ENCODE assay signal across 17 cellular contexts in genomic region chr14:67497716-67498115, GRCh38. TPM values are rescaled to one million over a fixed set of nuclear protein-coding genes. Genes with fewer than 3 reads are reported as not detected.
DNase-seq lines count a peak whose midpoint lies in the region; ATAC-seq, FAIRE-seq and TF ChIP-seq lines count a peak whose summit lies in the region.
"Had no signal": no experiment of that assay in that cellular context is flagged by ENCODE, and none has a peak within 500 bp of the region (broad histone marks: within the 10 kb centered on the region; RNA-seq: fewer than 3 reads in every experiment).

No MANE protein-coding gene starts in this region.

- H3K4me3 Mint-ChIP-seq in activated naive CD4-positive, alpha-beta T cell treated with anti-CD3 and anti-CD28 coated beads, Interleukin-2, amount 50 U/mL, for 24 hours, result peak overlapping the region; percentile 45
- no peak overlapping the region for H3K4me3 Mint-ChIP-seq in activated CD8-positive, alpha-beta T cell treated with anti-CD3 and anti-CD28 coated beads for 36 hours
- H3K4me3 Mint-ChIP-seq in stimulated activated naive CD8-positive, alpha-beta T cell treated with anti-CD3 and anti-CD28 coated beads, Interleukin-15, amount 100 ng/mL, for 72 hours, result no peak overlapping the region
- H3K4me3 Mint-ChIP-seq: CD8-positive, alpha-beta memory T cell; H9 had no signal

- no peak for ATAC-seq in activated naive CD4-positive, alpha-beta T cell treated with anti-CD3 and anti-CD28 coated beads, Interleukin-2, amount 50 U/mL, for 72 hours
- ATAC-seq in activated CD8-positive, alpha-beta T cell treated with anti-CD3 and anti-CD28 coated beads for 36 hours, result peak; percentile 81
- ATAC-seq in stimulated activated naive CD8-positive, alpha-beta T cell treated with anti-CD3 and anti-CD28 coated beads, Interleukin-15, amount 100 ng/mL, for 72 hours, result peak; percentile 80
- ATAC-seq in GM21381 (IDR thresholded peaks at IDR 0.05; ENCODE audit: unreplicated experiment), result no peak
- no peak for ATAC-seq in GM19023 (IDR thresholded peaks at IDR 0.05; ENCODE audit: unreplicated experiment)
- ATAC-seq in right cardiac atrium, result no peak
- ATAC-seq: HepG2 had no signal

- intact Hi-C loops in activated CD8-positive, alpha-beta T cell treated with anti-CD3 and anti-CD28 coated beads for 36 hours (cut with micrococcal nuclease), result no loop called here
- intact Hi-C loops in right cardiac atrium (cut with DNase I), result no loop called here

- H3K9me3 ChIP-seq in right cardiac atrium (ENCODE audit: control insufficient read depth, low read length), result no peaks in the 10 kb centered on the region

- peaks cover 11% of the 10 kb centered on the region for H3K4me1 Mint-ChIP-seq in activated naive CD4-positive, alpha-beta T cell treated with anti-CD3 and anti-CD28 coated beads, Interleukin-2, amount 50 U/mL, for 24 hours
- peaks cover 15% of the 10 kb centered on the region for H3K4me1 Mint-ChIP-seq in activated CD8-positive, alpha-beta T cell treated with anti-CD3 and anti-CD28 coated beads for 36 hours (ENCODE audit: low read depth)
- peaks cover 10% of the 10 kb centered on the region for H3K4me1 Mint-ChIP-seq in stimulated activated naive CD8-positive, alpha-beta T cell treated with anti-CD3 and anti-CD28 coated beads, Interleukin-15, amount 100 ng/mL, for 72 hours

- H3K9me3 Mint-ChIP-seq in activated naive CD4-positive, alpha-beta T cell treated with anti-CD3 and anti-CD28 coated beads, Interleukin-2, amount 50 U/mL, for 24 hours, result no peaks in the 10 kb centered on the region
- H3K9me3 Mint-ChIP-seq in activated naive CD4-positive, alpha-beta T cell treated with anti-CD3 and anti-CD28 coated beads, Interleukin-2, amount 50 U/mL, for 72 hours, result peaks cover 4 to 6% of the 10 kb centered on the region in 2 donors
- H3K9me3 Mint-ChIP-seq in activated CD8-positive, alpha-beta T cell treated with anti-CD3 and anti-CD28 coated beads for 36 hours, result peaks cover 13% of the 10 kb centered on the region
- peaks cover 19 to 20% of the 10 kb centered on the region in 2 donors for H3K9me3 Mint-ChIP-seq in stimulated activated naive CD8-positive, alpha-beta T cell treated with anti-CD3 and anti-CD28 coated beads, Interleukin-15, amount 100 ng/mL, for 72 hours

- no peak overlapping the region for H3K27ac Mint-ChIP-seq in activated naive CD4-positive, alpha-beta T cell treated with anti-CD3 and anti-CD28 coated beads, Interleukin-2, amount 50 U/mL, for 24 hours
- no peak overlapping the region for H3K27ac Mint-ChIP-seq in activated naive CD4-positive, alpha-beta T cell treated with anti-CD3 and anti-CD28 coated beads, Interleukin-2, amount 50 U/mL, for 72 hours
- no peak overlapping the region for H3K27ac Mint-ChIP-seq in activated CD8-positive, alpha-beta T cell treated with anti-CD3 and anti-CD28 coated beads for 36 hours
- no peak overlapping the region for H3K27ac Mint-ChIP-seq in stimulated activated naive CD8-positive, alpha-beta T cell treated with anti-CD3 and anti-CD28 coated beads, Interleukin-15, amount 100 ng/mL, for 72 hours
- H3K27ac Mint-ChIP-seq: H9 had no signal

- no peaks in the 10 kb centered on the region for H3K4me1 ChIP-seq in right cardiac atrium (ENCODE audit: control insufficient read depth, insufficient read depth, low read length)
- H3K4me1 ChIP-seq: BE2C had no signal

- WGBS in right cardiac atrium, result 93% methylated on average over 4 of the region's 4 CpGs

- POLR2A ChIA-PET in activated CD8-positive, alpha-beta T cell treated with anti-CD3 and anti-CD28 coated beads for 36 hours (lab: Charles Lee), result no interaction called here

- CTCF ChIA-PET in activated CD8-positive, alpha-beta T cell treated with anti-CD3 and anti-CD28 coated beads for 36 hours (lab: Charles Lee), result no interaction called here

- no peak for DNase-seq in activated naive CD4-positive, alpha-beta T cell treated with anti-CD3 and anti-CD28 coated beads, Interleukin-2, amount 50 U/mL, for 72 hours (ENCODE audit: low spot score in 2 of 2)
- DNase-seq in GM12891 (ENCODE audit: insufficient read length, low spot score) (no peak), right cardiac atrium (no peak)
- no peak for DNase-seq in activated CD8-positive, alpha-beta T cell treated with anti-CD3 and anti-CD28 coated beads for 36 hours
- DNase-seq in stimulated activated naive CD8-positive, alpha-beta T cell treated with anti-CD3 and anti-CD28 coated beads, Interleukin-15, amount 100 ng/mL, for 72 hours, result no peak
- DNase-seq: BE2C; CD8-positive, alpha-beta memory T cell; DMS53; GOT3; H9 had no signal

- TF ChIP-seq POLR2A in GM12891 (IDR thresholded peaks at IDR 0.05; ENCODE audit: low read depth, low read length), result no peak

- H3K27me3 ChIP-seq in right cardiac atrium (ENCODE audit: control insufficient read depth, insufficient read depth), result no peaks in the 10 kb centered on the region
- H3K27me3 ChIP-seq: BE2C had no signal

- FAIRE-seq in GM12891 (lab: Jason Lieb, UNC), result peak; percentile 5
- FAIRE-seq: A204.1, GM18507, HepG2 had no signal

- no peak overlapping the region for H3K4me3 ChIP-seq in right cardiac atrium (ENCODE audit: low read length)

- no peak overlapping the region for H3K27ac ChIP-seq in right cardiac atrium (ENCODE audit: low read length)
- H3K27ac ChIP-seq: C4-2B had no signal

- TF ChIP-seq CTCF in activated CD8-positive, alpha-beta T cell treated with anti-CD3 and anti-CD28 coated beads for 36 hours (IDR thresholded peaks at IDR 0.05), result no peak

- H3K27me3 Mint-ChIP-seq in activated naive CD4-positive, alpha-beta T cell treated with anti-CD3 and anti-CD28 coated beads, Interleukin-2, amount 50 U/mL, for 24 hours, result no peaks in the 10 kb centered on the region
- H3K27me3 Mint-ChIP-seq in activated CD8-positive, alpha-beta T cell treated with anti-CD3 and anti-CD28 coated beads for 36 hours, result no peaks in the 10 kb centered on the region
- H3K27me3 Mint-ChIP-seq in stimulated activated naive CD8-positive, alpha-beta T cell treated with anti-CD3 and anti-CD28 coated beads, Interleukin-15, amount 100 ng/mL, for 72 hours, result no peaks in the 10 kb centered on the region
- H3K27me3 Mint-ChIP-seq: CD8-positive, alpha-beta memory T cell had no signal

- H3K36me3 Mint-ChIP-seq in activated naive CD4-positive, alpha-beta T cell treated with anti-CD3 and anti-CD28 coated beads, Interleukin-2, amount 50 U/mL, for 24 hours, result peaks cover 4% of the 10 kb centered on the region
- H3K36me3 Mint-ChIP-seq in activated naive CD4-positive, alpha-beta T cell treated with anti-CD3 and anti-CD28 coated beads, Interleukin-2, amount 50 U/mL, for 72 hours, result peaks cover 9 to 11% of the 10 kb centered on the region in 2 donors
- H3K36me3 Mint-ChIP-seq in activated CD8-positive, alpha-beta T cell treated with anti-CD3 and anti-CD28 coated beads for 36 hours (ENCODE audit: low read depth), result peaks cover 3% of the 10 kb centered on the region

TF ChIP-seq in GM12891, 5 proteins besides CTCF, POLR2A, EP300 and RAD21:
- TF ChIP-seq TAF1 (IDR thresholded peaks at IDR 0.05; ENCODE audit: low read depth, low read length) (no peak), POLR2AphosphoS5 (IDR thresholded peaks at IDR 0.05; ENCODE audit: low read depth, low read length) (no peak), PAX5 (IDR thresholded peaks at IDR 0.05; ENCODE audit: insufficient read depth, low read length, severe bottlenecking) (no peak), POU2F2 (IDR thresholded peaks at IDR 0.05; ENCODE audit: low read depth, low read length) (no peak), SPI1 (IDR thresholded peaks at IDR 0.05; ENCODE audit: low read depth, low read length) (no peak)

RNA-seq across cellular contexts. Expression of gene TMEM229B, which starts 9.2 kb away (rescaled TPM):
- total RNA-seq in activated naive CD4-positive, alpha-beta T cell treated with anti-CD3 and anti-CD28 coated beads, Interleukin-2, amount 50 U/mL, for 72 hours, result 1 to 10 TPM in 1 of 2 donors, under 1 TPM in 1; 0.93 to 1.0 TPM
- polyA plus RNA-seq in GM12891 (2012; ENCODE audit: low read depth, missing spikeins), result 0.85 TPM
- total RNA-seq in activated CD8-positive, alpha-beta T cell treated with anti-CD3 and anti-CD28 coated beads for 36 hours, result 1 to 10 TPM; 1.6 to 2.3 TPM
- total RNA-seq in right cardiac atrium, result 10 to 100 TPM in 1 of 4 donors, 1 to 10 TPM in 3; 1.3 to 11.8 (median 6.6) TPM
- polyA plus RNA-seq in right cardiac atrium, result 3.6 TPM

RNA-seq across cellular contexts. Expression of gene PLEKHH1, which starts 35.4 kb away (rescaled TPM):
- 1 to 10 TPM; 1.1 to 9.1 TPM for total RNA-seq in activated naive CD4-positive, alpha-beta T cell treated with anti-CD3 and anti-CD28 coated beads, Interleukin-2, amount 50 U/mL, for 72 hours
- 0.69 TPM for polyA plus RNA-seq in GM12891 (2012; ENCODE audit: low read depth, missing spikeins)
- 1 to 10 TPM; 4.8 to 6.7 TPM for total RNA-seq in activated CD8-positive, alpha-beta T cell treated with anti-CD3 and anti-CD28 coated beads for 36 hours
- 1 to 10 TPM; 2.5 to 6.5 (median 4.2) TPM for total RNA-seq in right cardiac atrium
- polyA plus RNA-seq in right cardiac atrium, result 4.0 TPM
- polyA plus RNA-seq: CD8-positive, alpha-beta memory T cell had no signal

Comparison
In these comparisons a context has a peak if more than half of its experiments do, and no peak if none do; other contexts are left out.
1. ATAC-seq: peak in activated CD8-positive, alpha-beta T cell treated with anti-CD3 and anti-CD28 coated beads for 36 hours (single experiment) and stimulated activated naive CD8-positive, alpha-beta T cell treated with anti-CD3 and anti-CD28 coated beads, Interleukin-15, amount 100 ng/mL, for 72 hours (single experiment); none in activated naive CD4-positive, alpha-beta T cell treated with anti-CD3 and anti-CD28 coated beads, Interleukin-2, amount 50 U/mL, for 72 hours (0 of 2), GM21381 (single experiment), GM19023 (single experiment) and right cardiac atrium (0 of 2).